Comparison of ENCODE assay signal across 15 cellular contexts in the genomic region with DNA sequence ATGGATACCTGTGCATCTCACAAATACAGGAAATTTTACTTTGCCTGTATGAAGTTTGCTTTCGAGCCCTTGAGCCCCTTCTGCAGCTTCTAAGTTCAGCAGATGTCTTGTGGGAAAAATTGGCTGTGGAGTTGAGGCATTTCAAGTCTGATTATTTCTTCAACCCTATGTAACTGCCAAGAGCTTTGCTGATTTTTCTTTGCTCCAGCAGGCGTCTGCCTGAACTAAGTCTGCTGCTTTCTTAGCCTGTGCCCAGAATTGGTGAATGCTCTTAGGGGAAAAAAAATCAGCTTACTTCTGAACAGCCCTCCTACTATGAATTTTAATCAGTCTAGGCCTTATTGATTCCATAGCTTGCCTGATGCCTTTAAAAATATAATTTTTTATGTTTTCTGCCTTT.
"Had no signal": no experiment of that assay in that cellular context is flagged by ENCODE, and none has a peak within 500 bp of the region (broad histone marks: within the 10 kb centered on the region; RNA-seq: fewer than 3 reads in every experiment).

No MANE protein-coding gene starts in this region.

- H3K36me3 ChIP-seq: lower lobe of right lung had no signal

- H3K27me3 ChIP-seq: gastrocnemius medialis, stomach had no signal

- H3K27ac ChIP-seq: gastrocnemius medialis, left ventricle myocardium inferior, lower lobe of right lung, parathyroid adenoma, psoas muscle, stomach had no signal

- H3K9ac ChIP-seq: parathyroid adenoma had no signal

- H3K9me3 ChIP-seq: gastrocnemius medialis, stomach had no signal

- H3K4me1 ChIP-seq: lower lobe of right lung had no signal

- H3K4me3 ChIP-seq: gastrocnemius medialis, left ventricle myocardium inferior, lower lobe of right lung, psoas muscle, stomach had no signal

- H2AFZ ChIP-seq: parathyroid adenoma had no signal

- DNase-seq: dermis blood vessel endothelial cell; effector CD4-positive, alpha-beta T cell; gastrocnemius medialis; glutamatergic neuron; left ventricle myocardium inferior; lower lobe of right lung; mesenchymal stem cell; naive B cell; psoas muscle; stimulated activated CD4-positive, alpha-beta T cell treated with anti-CD3 and anti-CD28 coated beads, Interleukin-2, amount 100 ng/mL, for 24 hours; stimulated activated naive CD4-positive, alpha-beta T cell; stomach; trophoblast cell had no signal

- ATAC-seq: gastrocnemius medialis, lower lobe of right lung, psoas muscle, sciatic nerve had no signal
